8 cellular contexts compared by ENCODE assay signal in the genomic region with DNA sequence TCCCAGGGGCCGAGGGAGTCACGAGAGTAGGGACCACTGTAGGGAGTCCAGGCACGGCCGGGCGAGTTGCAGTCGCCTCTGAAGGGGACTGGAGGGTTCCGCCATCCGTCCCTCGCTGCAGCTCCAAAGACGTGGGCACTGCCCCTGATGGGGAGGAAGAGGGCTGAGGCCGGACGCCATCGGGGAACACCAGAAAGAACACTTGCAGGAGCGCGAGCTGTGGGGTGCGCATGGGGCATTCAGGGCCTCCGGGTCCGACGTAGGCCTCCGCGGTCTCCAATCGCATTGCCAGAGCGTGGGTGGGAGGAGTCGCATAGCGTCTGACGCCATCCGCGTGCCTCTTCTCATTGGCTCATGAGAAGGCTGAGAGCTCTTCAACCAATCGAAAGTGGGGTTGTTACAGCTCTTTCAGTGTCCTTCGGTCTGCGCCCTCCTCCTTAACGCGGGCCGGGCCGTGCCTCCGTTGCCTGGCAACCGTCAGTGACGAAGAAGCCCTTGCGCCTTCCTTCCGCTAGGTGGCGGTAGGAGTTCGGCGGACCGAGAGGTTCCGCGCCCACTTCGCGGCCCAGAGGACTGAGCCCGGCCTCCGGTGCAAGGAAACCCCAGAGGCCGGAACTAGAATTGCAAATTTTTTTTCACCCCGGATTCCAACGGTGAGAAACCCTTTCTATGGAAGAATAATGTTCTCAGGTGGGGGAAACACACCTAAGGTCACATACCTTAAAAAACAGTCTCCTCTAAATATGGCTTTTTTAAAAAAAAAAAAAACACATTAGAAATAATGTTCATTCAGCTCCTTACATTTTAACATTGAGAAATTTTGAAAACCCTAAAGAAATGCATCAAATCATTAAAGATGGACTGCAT. TPM values are rescaled to one million over a fixed set of nuclear protein-coding genes. Genes with fewer than 3 reads are reported as not detected.
DNase-seq lines count a peak whose midpoint lies in the region; ATAC-seq and TF ChIP-seq lines count a peak whose summit lies in the region.

A gene with protein sequence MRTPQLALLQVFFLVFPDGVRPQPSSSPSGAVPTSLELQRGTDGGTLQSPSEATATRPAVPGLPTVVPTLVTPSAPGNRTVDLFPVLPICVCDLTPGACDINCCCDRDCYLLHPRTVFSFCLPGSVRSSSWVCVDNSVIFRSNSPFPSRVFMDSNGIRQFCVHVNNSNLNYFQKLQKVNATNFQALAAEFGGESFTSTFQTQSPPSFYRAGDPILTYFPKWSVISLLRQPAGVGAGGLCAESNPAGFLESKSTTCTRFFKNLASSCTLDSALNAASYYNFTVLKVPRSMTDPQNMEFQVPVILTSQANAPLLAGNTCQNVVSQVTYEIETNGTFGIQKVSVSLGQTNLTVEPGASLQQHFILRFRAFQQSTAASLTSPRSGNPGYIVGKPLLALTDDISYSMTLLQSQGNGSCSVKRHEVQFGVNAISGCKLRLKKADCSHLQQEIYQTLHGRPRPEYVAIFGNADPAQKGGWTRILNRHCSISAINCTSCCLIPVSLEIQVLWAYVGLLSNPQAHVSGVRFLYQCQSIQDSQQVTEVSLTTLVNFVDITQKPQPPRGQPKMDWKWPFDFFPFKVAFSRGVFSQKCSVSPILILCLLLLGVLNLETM (minus strand): TSS at position 260 of the 867 bp plus-strand sequence. CDS start 28 bp downstream, at position 232.

- no peaks in the 10 kb centered on the region for H3K9me3 ChIP-seq in colonic mucosa

- peak within 1 kb of the TSS; percentile 83 for H3K4me3 ChIP-seq in BJ (ENCODE audit: low read depth, low read length)
- peak within 1 kb of the TSS; percentile 65 for H3K4me3 ChIP-seq in colonic mucosa

- intact Hi-C loops in colonic mucosa (cut with DNase I) = loop anchor here (2.0 kb wide), 1 partner anchor 147 kb away; no protein-coding TSS in a partner anchor

- peak; percentile 97 for ATAC-seq in HG03457 (IDR thresholded peaks at IDR 0.05; ENCODE audit: unreplicated experiment)

- DNase-seq in BJ (ENCODE audit: low read depth) (peak; percentile 98), GM19238 (ENCODE audit: insufficient read length, low spot score) (peak; percentile 89), NCI-H524 treated with DMSO at 0.1 percent for 48 hours (lab: John Stamatoyannopoulos, UW) (peak; percentile 54), colonic mucosa (peak; percentile 97)
- DNase-seq in activated CD4-positive, alpha-beta T cell treated with anti-CD3 and anti-CD28 coated beads for 48 hours = peak; percentile 95
- DNase-seq in stimulated activated CD4-positive, alpha-beta T cell treated with anti-CD3 and anti-CD28 coated beads, Interleukin-1b, Interleukin-23, amount 100 ng/mL, for 48 hours = peak; percentile 97

- H3K4me1 ChIP-seq in colonic mucosa = no peaks in the 10 kb centered on the region

- H3K9ac ChIP-seq in colonic mucosa (ENCODE audit: low read depth in 2 of 2, low read length in 2 of 2) = peak within 1 kb of the TSS; percentile 82 to 95

- POLR2A ChIA-PET in BJ (lab: Charles Lee) = interaction anchor here (0.6 to 0.7 kb wide), 3 partner anchors 148 to 346 kb away, joined by 3 to 9 read pairs (median 4); no protein-coding TSS in a partner anchor

- peak; percentile 100 for TF ChIP-seq CTCF in BJ (IDR thresholded peaks at IDR 0.05; ENCODE audit: insufficient read depth, low read depth, low read length)
- TF ChIP-seq CTCF in colonic mucosa (IDR thresholded peaks at IDR 0.05) = peak; percentile 100

- H3K27me3 ChIP-seq in BJ (ENCODE audit: control insufficient read depth, insufficient read depth, low read length) (no peaks in the 10 kb centered on the region), colonic mucosa (no peaks in the 10 kb centered on the region), layer of hippocampus (ENCODE audit: control insufficient read depth, insufficient read depth, low read length) (no peaks in the 10 kb centered on the region)

- CTCF ChIA-PET in BJ (lab: Yijun Ruan, JAX) = interaction anchor here (0.6 to 11.4 kb wide), 50 partner anchors 9 to 509 kb away, joined by 3 to 296 read pairs (median 4); a partner anchor contains a TSS

- H3K36me3 ChIP-seq in BJ (ENCODE audit: control insufficient read depth, insufficient read depth, low read length) = no peaks in the 10 kb centered on the region; the same call in 1 of the 2 replicates
- no peaks in the 10 kb centered on the region for H3K36me3 ChIP-seq in colonic mucosa

- peak within 1 kb of the TSS; percentile 15 for H3K27ac ChIP-seq in colonic mucosa
- peak within 1 kb of the TSS; percentile 64 for H3K27ac ChIP-seq in layer of hippocampus (ENCODE audit: low read depth, low read length)

RNA-seq across cellular contexts. Expression of the gene that starts here (rescaled TPM):
- 38.0 and 48.6 TPM in 2 replicates for polyA plus RNA-seq in BJ (2011; rRNA removed)
- polyA minus RNA-seq in BJ (2011; rRNA and poly(A)+ RNA removed) = 22.5 and 32.6 TPM in 2 replicates
- 10 to 100 TPM; 32.0 to 40.7 TPM for total RNA-seq in colonic mucosa

Comparison
In these comparisons a context has a peak if more than half of its experiments do, and no peak if none do; other contexts are left out.
1. Peak in every context shown above with its lines: DNase-seq, ATAC-seq, H3K4me3 ChIP-seq and H3K27ac ChIP-seq.